1 cellular context compared by ENCODE assay signal in genomic region chr18:26470011-26470637, GRCh38.
TF ChIP-seq lines count a peak whose summit lies in the region.

No MANE protein-coding gene starts in this region.

TF ChIP-seq in GM12878, 131 proteins besides CTCF, POLR2A, EP300 and RAD21 (continued from another document):
- TF ChIP-seq TCF3 (IDR thresholded peaks at IDR 0.05; ENCODE audit: borderline replicate concordance, insufficient read depth, low read depth, low read length) (0 out of 2 replicates have a peak, but pooled peaks have one; percentile 27), MXI1 (IDR thresholded peaks at IDR 0.05; ENCODE audit: low read depth, low read length) (0 out of 2 replicates have a peak, but pooled peaks have one; percentile 36), ZNF384 (IDR thresholded peaks at IDR 0.05; ENCODE audit: borderline replicate concordance, low read depth, low read length) (peak; percentile 49), POU2F2 (IDR thresholded peaks at IDR 0.05; ENCODE audit: borderline replicate concordance, low read depth, low read length) (peak; percentile 87; the same call in 2 of the 3 replicates), CBX3 (IDR thresholded peaks at IDR 0.05; ENCODE audit: borderline replicate concordance, low read depth) (no peak), CREM (IDR thresholded peaks at IDR 0.05; ENCODE audit: low read depth) (0 out of 2 replicates have a peak, but pooled peaks have one; percentile 22)
